In genomic region chr6:138692058-138692977, GRCh38 we compare ENCODE assay signal across 7 cellular contexts.
DNase-seq lines count a peak whose midpoint lies in the region; TF ChIP-seq lines count a peak whose summit lies in the region.

No MANE protein-coding gene starts in this region.

- H3K27ac ChIP-seq in WERI-Rb-1 (peak overlapping the region; percentile 66), caudate nucleus (ENCODE audit: low read depth, low read length) (peak overlapping the region; percentile 58)

- H3K36me3 ChIP-seq in HAP-1 (replicated peaks) (no peaks in the 10 kb centered on the region), MG63 (no peaks in the 10 kb centered on the region), WERI-Rb-1 (no peaks in the 10 kb centered on the region)

- TF ChIP-seq CTCF in GM12875 (IDR thresholded peaks at IDR 0.05; ENCODE audit: borderline replicate concordance, insufficient read depth, low read depth, low read length) (peak; percentile 89), WERI-Rb-1 (IDR thresholded peaks at IDR 0.05; ENCODE audit: low read depth, low read length) (peak; percentile 77)

- no peaks in the 10 kb centered on the region for H3K27me3 ChIP-seq in HAP-1 (ENCODE audit: low read depth)
- H3K27me3 ChIP-seq in MG63 = no peaks in the 10 kb centered on the region
- H3K27me3 ChIP-seq in WERI-Rb-1 (ENCODE audit: insufficient read depth, low read depth, severe bottlenecking) = no peaks in the 10 kb centered on the region

- in situ Hi-C loops in HAP-1 (cut with MboI; ENCODE audit: low sequenced_read_pairs) = no loop called here

- H3K9me3 ChIP-seq in HAP-1 (peaks cover 3% of the 10 kb centered on the region; the same call in 1 of the 2 replicates), MG63 (no peaks in the 10 kb centered on the region), WERI-Rb-1 (ENCODE audit: severe bottlenecking) (no peaks in the 10 kb centered on the region)

- H3K4me3 ChIP-seq in GM12875 (ENCODE audit: low read depth, low read length) (peak overlapping the region; percentile 50), HAP-1 (peak overlapping the region; percentile 80), MG63 (peak overlapping the region; percentile 69), WERI-Rb-1 (ENCODE audit: low read depth, low read length) (peak overlapping the region; percentile 73)

- DNase-seq in HAP-1 (ENCODE audit: low spot score in 2 of 2) (peak; percentile 59 to 85), MG63 (peak; percentile 70), WERI-Rb-1 (peak; percentile 80), caudate nucleus (lab: John Stamatoyannopoulos, UW) (peak in 44 of 61 donors; percentile 7 to 74 (median 30)), islet precursor cell (peak; percentile 84)
- peak; percentile 49 for DNase-seq in stimulated activated CD4-positive, alpha-beta T cell treated with anti-CD3 and anti-CD28 coated beads, Interleukin-12 subunit alpha, Interleukin-12 subunit beta, amount 100 ng/mL, for 4 hours

- H3K4me1 ChIP-seq in HAP-1 = peaks cover 12% of the 10 kb centered on the region

Comparison
In these comparisons a context has a peak if more than half of its experiments do, and no peak if none do; other contexts are left out.
1. Peak in every context shown above with its lines: DNase-seq, H3K4me3 ChIP-seq and H3K27ac ChIP-seq.
2. DNase-seq: peak in every context shown above with its lines; median percentile 84 in islet precursor cell; 80 in WERI-Rb-1; 72 in HAP-1; 70 in MG63; 49 in stimulated activated CD4-positive, alpha-beta T cell treated with anti-CD3 and anti-CD28 coated beads, Interleukin-12 subunit alpha, Interleukin-12 subunit beta, amount 100 ng/mL, for 4 hours; 30 in caudate nucleus.